17 cellular contexts compared by ENCODE assay signal in the genomic region with DNA sequence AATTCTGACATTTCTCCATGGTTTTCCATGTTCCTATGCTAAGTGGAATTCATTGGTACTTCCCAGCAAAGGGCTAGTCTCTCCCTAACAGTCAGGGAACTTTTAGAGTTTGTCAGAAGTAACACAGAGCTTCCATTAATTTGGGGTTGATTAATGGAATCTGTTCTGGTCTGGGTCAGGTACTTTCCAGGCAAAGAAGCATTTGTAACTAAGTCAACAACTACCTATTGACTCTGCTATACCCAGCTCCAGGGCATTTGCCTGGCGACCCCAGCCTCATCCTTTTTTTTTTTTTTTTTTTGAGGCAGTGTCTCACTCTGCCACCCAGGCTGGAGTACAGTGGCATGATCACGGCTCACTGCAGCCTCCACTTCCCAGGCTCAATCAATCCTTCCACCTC. TPM values are rescaled to one million over a fixed set of nuclear protein-coding genes. Genes with fewer than 3 reads are reported as not detected.
A peak's percentile ranks its signal among the peaks of the same experiment; 100 is the strongest.
DNase-seq lines count a peak whose midpoint lies in the region; ATAC-seq and TF ChIP-seq lines count a peak whose summit lies in the region.
"Had no signal": no experiment of that assay in that cellular context is flagged by ENCODE, and none has a peak within 500 bp of the region (broad histone marks: within the 10 kb centered on the region; RNA-seq: fewer than 3 reads in every experiment).

No MANE protein-coding gene starts in this region.

- H3K27ac ChIP-seq in ACC112 (ENCODE audit: low read depth, low read length) (no peak overlapping the region), PC-3 (ENCODE audit: low read length) (peak overlapping the region; percentile 47), endodermal cell (ENCODE audit: low read depth, low read length) (peak overlapping the region; percentile 75), osteoblast (ENCODE audit: low read depth, low read length) (peak overlapping the region; percentile 0)

- H3K9ac ChIP-seq in PC-3 (ENCODE audit: low read length) (no peak overlapping the region; the same call in 1 of the 2 replicates), endodermal cell (ENCODE audit: extremely low read depth, low read length, poor library complexity, severe bottlenecking) (no peak overlapping the region)

- H3K4me1 Mint-ChIP-seq in endodermal cell = peaks cover 29% of the 10 kb centered on the region
- no peaks in the 10 kb centered on the region for H3K4me1 Mint-ChIP-seq in CD14-positive monocyte
- H3K4me1 Mint-ChIP-seq: stimulated activated naive CD8-positive, alpha-beta T cell treated with anti-CD3 and anti-CD28 coated beads, Interleukin-15, amount 100 ng/mL, for 72 hours had no signal

- no peaks in the 10 kb centered on the region for H3K9me2 ChIP-seq in PC-3 (replicated peaks; ENCODE audit: low read length)

- ATAC-seq in PC-3 (peak; percentile 10; the same call in 1 of the 2 replicates), GM21619 (IDR thresholded peaks at IDR 0.05; ENCODE audit: unreplicated experiment) (no peak), HG02970 (IDR thresholded peaks at IDR 0.05; ENCODE audit: low FRiP score, unreplicated experiment) (no peak)
- ATAC-seq: gastrocnemius medialis; stimulated activated naive CD8-positive, alpha-beta T cell treated with anti-CD3 and anti-CD28 coated beads, Interleukin-15, amount 100 ng/mL, for 72 hours had no signal

- POLR2A ChIA-PET in PC-3 (lab: Charles Lee; ENCODE audit: unreplicated experiment) = interaction anchor here (0.7 kb wide), 1 partner anchor 52 kb away, joined by 3 read pairs; no protein-coding TSS in a partner anchor

- TF ChIP-seq CTCF in PC-3 (conservative IDR thresholded peaks at IDR 0.05; ENCODE audit: low read depth, low read length) (no peak), endodermal cell (conservative IDR thresholded peaks at IDR 0.05) (no peak), osteoblast (IDR thresholded peaks at IDR 0.05; ENCODE audit: extremely low read depth, low read depth, low read length) (no peak), CD14-positive monocyte (IDR thresholded peaks at IDR 0.05) (no peak)

- no peaks in the 10 kb centered on the region for H3F3A ChIP-seq in PC-3 (ENCODE audit: low read length, unreplicated experiment)

- H3K27ac Mint-ChIP-seq in endodermal cell = peak overlapping the region; percentile 37
- no peak overlapping the region for H3K27ac Mint-ChIP-seq in CD14-positive monocyte
- H3K27ac Mint-ChIP-seq: stimulated activated naive CD8-positive, alpha-beta T cell treated with anti-CD3 and anti-CD28 coated beads, Interleukin-15, amount 100 ng/mL, for 72 hours had no signal

- H3K36me3 Mint-ChIP-seq in endodermal cell (ENCODE audit: low read depth) (no peaks in the 10 kb centered on the region), CD14-positive monocyte (no peaks in the 10 kb centered on the region)
- H3K36me3 Mint-ChIP-seq: IgD-negative memory B cell had no signal

- peaks cover 11% of the 10 kb centered on the region for H3K4me1 ChIP-seq in ACC112 (ENCODE audit: control insufficient read depth, insufficient read depth, low read length, unreplicated experiment)
- peaks cover 12% of the 10 kb centered on the region for H3K4me1 ChIP-seq in PC-3 (ENCODE audit: insufficient read depth, low read length)
- peaks cover 5% of the 10 kb centered on the region for H3K4me1 ChIP-seq in endodermal cell (ENCODE audit: control insufficient read depth, insufficient read depth, low read length)
- H3K4me1 ChIP-seq in osteoblast (ENCODE audit: insufficient read depth, low read length) = peaks cover 18% of the 10 kb centered on the region

- no peak overlapping the region for H3K4me3 ChIP-seq in ACC112 (ENCODE audit: low read depth, low read length)
- no peak overlapping the region for H3K4me3 ChIP-seq in PC-3 (ENCODE audit: low read length)
- H3K4me3 ChIP-seq in endodermal cell (ENCODE audit: low read length) = no peak overlapping the region
- no peak overlapping the region for H3K4me3 ChIP-seq in osteoblast (ENCODE audit: insufficient read depth, low read length)
- H3K4me3 ChIP-seq: gastrocnemius medialis had no signal

- peak overlapping the region; percentile 96 for H2AFZ ChIP-seq in ACC112 (ENCODE audit: low read length, unreplicated experiment)
- H2AFZ ChIP-seq in PC-3 (ENCODE audit: low read length) = peak overlapping the region; percentile 65
- H2AFZ ChIP-seq in osteoblast (ENCODE audit: low read length) = peak overlapping the region; percentile 79

- 0 out of 2 replicates have a peak overlapping the region, but pooled peaks have one; percentile 16 for H3K4me2 ChIP-seq in PC-3 (ENCODE audit: low read length)
- no peak overlapping the region for H3K4me2 ChIP-seq in osteoblast (ENCODE audit: insufficient read depth, low read length)

- no peak for DNase-seq in PC-3
- no peak for DNase-seq in endodermal cell
- no peak for DNase-seq in osteoblast (ENCODE audit: insufficient read length, low spot score, missing footprints)
- no peak for DNase-seq in NCI-H510A treated with DMSO at 0.1 percent for 48 hours (lab: John Stamatoyannopoulos, UW)
- no peak for DNase-seq in CD14-positive monocyte (ENCODE audit: low spot score)
- DNase-seq: activated CD4-positive, alpha-beta T cell treated with anti-CD3 and anti-CD28 coated beads for 48 hours; activated CD8-positive, alpha-beta memory T cell treated with anti-CD3 and anti-CD28 coated beads, Interleukin-2, amount 50 U/mL, for 4 hours; activated naive CD4-positive, alpha-beta T cell; COR-L47; NCI-H187 treated with DMSO at 0.1 percent for 48 hours; stimulated activated naive CD8-positive, alpha-beta T cell treated with anti-CD3 and anti-CD28 coated beads, Interleukin-15, amount 100 ng/mL, for 72 hours had no signal

- no peaks in the 10 kb centered on the region for H3K9me3 ChIP-seq in PC-3 (ENCODE audit: low read length)
- no peaks in the 10 kb centered on the region for H3K9me3 ChIP-seq in endodermal cell (ENCODE audit: control insufficient read depth, low read length)
- no peaks in the 10 kb centered on the region for H3K9me3 ChIP-seq in osteoblast (ENCODE audit: low read depth, low read length)
- H3K9me3 ChIP-seq: gastrocnemius medialis had no signal

- H3K36me3 ChIP-seq in ACC112 (ENCODE audit: insufficient read depth, low read length) = no peaks in the 10 kb centered on the region
- H3K36me3 ChIP-seq in PC-3 (ENCODE audit: low read depth, low read length) = no peaks in the 10 kb centered on the region
- no peaks in the 10 kb centered on the region for H3K36me3 ChIP-seq in endodermal cell (ENCODE audit: control insufficient read depth, insufficient read depth, low read length)
- no peaks in the 10 kb centered on the region for H3K36me3 ChIP-seq in osteoblast (ENCODE audit: insufficient read depth, low read length)
- H3K36me3 ChIP-seq: gastrocnemius medialis had no signal

- WGBS in endodermal cell (ENCODE audit: insufficient coverage in 1 of 2, insufficient read length in 1 of 2), 2 experiments = 89 to 93% methylated on average over 1 to 2 of the region's 2 CpGs

- CTCF ChIA-PET in PC-3 (lab: Charles Lee) = no interaction called here

- no peak overlapping the region for H3K4me3 Mint-ChIP-seq in endodermal cell
- H3K4me3 Mint-ChIP-seq in CD14-positive monocyte = no peak overlapping the region
- H3K4me3 Mint-ChIP-seq: IgD-negative memory B cell; stimulated activated naive CD8-positive, alpha-beta T cell treated with anti-CD3 and anti-CD28 coated beads, Interleukin-15, amount 100 ng/mL, for 72 hours had no signal

- no peaks in the 10 kb centered on the region for H3K27me3 Mint-ChIP-seq in endodermal cell (ENCODE audit: insufficient read depth)
- H3K27me3 Mint-ChIP-seq in CD14-positive monocyte (ENCODE audit: low read depth in 3 of 3) = peaks cover 4 to 14% (median 12%) of the 10 kb centered on the region in 3 donors
- H3K27me3 Mint-ChIP-seq: stimulated activated naive CD8-positive, alpha-beta T cell treated with anti-CD3 and anti-CD28 coated beads, Interleukin-15, amount 100 ng/mL, for 72 hours had no signal

- intact Hi-C loops in PC-3 (cut with micrococcal nuclease) = no loop called here
- intact Hi-C loops in CD14-positive monocyte (cut with micrococcal nuclease) = no loop called here

- H3K79me2 ChIP-seq in ACC112 (ENCODE audit: control insufficient read depth, insufficient read depth, low read length, unreplicated experiment) (no peaks in the 10 kb centered on the region), PC-3 (ENCODE audit: low read length) (no peaks in the 10 kb centered on the region), osteoblast (ENCODE audit: insufficient read depth, low read length) (no peaks in the 10 kb centered on the region)

- H3K9me3 Mint-ChIP-seq in endodermal cell (no peaks in the 10 kb centered on the region), CD14-positive monocyte (no peaks in the 10 kb centered on the region)
- H3K9me3 Mint-ChIP-seq: IgD-negative memory B cell; stimulated activated naive CD8-positive, alpha-beta T cell treated with anti-CD3 and anti-CD28 coated beads, Interleukin-15, amount 100 ng/mL, for 72 hours had no signal

- H3K27me3 ChIP-seq in ACC112 (ENCODE audit: insufficient read depth, low read length) (no peaks in the 10 kb centered on the region), PC-3 (ENCODE audit: low read length) (no peaks in the 10 kb centered on the region), endodermal cell (ENCODE audit: control insufficient read depth, insufficient read depth, low read length, poor library complexity, severe bottlenecking) (no peaks in the 10 kb centered on the region), osteoblast (ENCODE audit: insufficient read depth, low read length) (no peaks in the 10 kb centered on the region)
- H3K27me3 ChIP-seq: gastrocnemius medialis had no signal

- BruUV-seq in PC-3 (replicated peaks; lab: Mats Ljungman, UMichigan) = no TSS peak

- H4K20me1 ChIP-seq in PC-3 (ENCODE audit: low read length) = no peaks in the 10 kb centered on the region
- no peaks in the 10 kb centered on the region for H4K20me1 ChIP-seq in osteoblast (ENCODE audit: insufficient read depth, low read length)

RNA-seq across cellular contexts. Expression of gene ELAPOR1, which starts 37.7 kb away (rescaled TPM):
- total RNA-seq in PC-3 (2014; rRNA removed) (0.35 and 0.80 TPM in 2 replicates), endodermal cell (under 1 TPM; 0.48 to 0.89 TPM), osteoblast (0.36 and 0.59 TPM in 2 replicates)
- 2.2 TPM for polyA plus RNA-seq in endodermal cell (2013, experiment 1 of 2)
- 2.1 TPM for polyA plus RNA-seq in endodermal cell (2013, experiment 2 of 2)
- not detected for polyA plus RNA-seq in CD14-positive monocyte
- total RNA-seq: epithelial cell of proximal tubule had no signal
